Comparison of ENCODE assay signal across 8 cellular contexts in genomic region chr3:172040078-172040975, GRCh38. TPM values are rescaled to one million over a fixed set of nuclear protein-coding genes. Genes with fewer than 3 reads are reported as not detected.
DNase-seq lines count a peak whose midpoint lies in the region; ATAC-seq and TF ChIP-seq lines count a peak whose summit lies in the region.

No MANE protein-coding gene starts in this region.

- DNase-seq in NCI-H748 (lab: John Stamatoyannopoulos, UW; ENCODE audit: unreplicated experiment): peak; percentile 56
- no peak for DNase-seq in NCI-H748 treated with DMSO at 0.1 percent for 48 hours (lab: John Stamatoyannopoulos, UW)
- peak; percentile 68 for DNase-seq in NCI-H510A (lab: John Stamatoyannopoulos, UW)
- peak; percentile 19 for DNase-seq in activated T-cell treated with anti-CD3 and anti-CD28 coated beads for 48 hours (ENCODE audit: low read depth)
- peak; percentile 75 for DNase-seq in epithelial cell of esophagus (ENCODE audit: low read depth)
- peak; percentile 58 to 81 for DNase-seq in mesothelial cell of epicardium (ENCODE audit: low spot score in 2 of 2, unreplicated experiment in 2 of 2)
- peak; percentile 14 for DNase-seq in stimulated activated naive B cell treated with anti-CD40 and anti-IgM and Interleukin-4, amounts not matched to agents 10 μg/mL and 1 μg/mL and 100 μg/mL, for 72 hours

- H3K9me3 Mint-ChIP-seq in mesothelial cell of epicardium: no peaks in the 10 kb centered on the region
- no peaks in the 10 kb centered on the region for H3K9me3 Mint-ChIP-seq in stimulated activated naive B cell treated with anti-CD40 and anti-IgM and Interleukin-4, amounts not matched to agents 10 μg/mL and 1 μg/mL and 100 μg/mL, for 72 hours

- no peaks in the 10 kb centered on the region for H3K27me3 Mint-ChIP-seq in mesothelial cell of epicardium (ENCODE audit: low read depth)
- peaks cover 10 to 25% of the 10 kb centered on the region in 2 donors for H3K27me3 Mint-ChIP-seq in stimulated activated naive B cell treated with anti-CD40 and anti-IgM and Interleukin-4, amounts not matched to agents 10 μg/mL and 1 μg/mL and 100 μg/mL, for 72 hours

- peak overlapping the region; percentile 98 for H3K27ac Mint-ChIP-seq in mesothelial cell of epicardium
- peak overlapping the region; percentile 98 for H3K27ac Mint-ChIP-seq in stimulated activated naive B cell treated with anti-CD40 and anti-IgM and Interleukin-4, amounts not matched to agents 10 μg/mL and 1 μg/mL and 100 μg/mL, for 72 hours

- peak overlapping the region; percentile 94 for H3K4me3 Mint-ChIP-seq in mesothelial cell of epicardium
- H3K4me3 Mint-ChIP-seq in stimulated activated naive B cell treated with anti-CD40 and anti-IgM and Interleukin-4, amounts not matched to agents 10 μg/mL and 1 μg/mL and 100 μg/mL, for 72 hours: peak overlapping the region; percentile 86 to 94

- H3K4me1 Mint-ChIP-seq in mesothelial cell of epicardium: peaks cover 39% of the 10 kb centered on the region
- peaks cover 1 to 8% of the 10 kb centered on the region in 2 donors for H3K4me1 Mint-ChIP-seq in stimulated activated naive B cell treated with anti-CD40 and anti-IgM and Interleukin-4, amounts not matched to agents 10 μg/mL and 1 μg/mL and 100 μg/mL, for 72 hours

- TF ChIP-seq CTCF in epithelial cell of esophagus (IDR thresholded peaks at IDR 0.05; ENCODE audit: insufficient read depth, low read depth, low read length, missing control alignments) (no peak), mesothelial cell of epicardium (IDR thresholded peaks at IDR 0.05; ENCODE audit: unreplicated experiment) (peak; percentile 11)

- no peaks in the 10 kb centered on the region for H3K36me3 Mint-ChIP-seq in mesothelial cell of epicardium
- H3K36me3 Mint-ChIP-seq in stimulated activated naive B cell treated with anti-CD40 and anti-IgM and Interleukin-4, amounts not matched to agents 10 μg/mL and 1 μg/mL and 100 μg/mL, for 72 hours: peaks cover 0 to 4% of the 10 kb centered on the region in 2 donors

- peak; percentile 25 for ATAC-seq in HG02852 (IDR thresholded peaks at IDR 0.05; ENCODE audit: unreplicated experiment)
- ATAC-seq in stimulated activated naive B cell treated with anti-CD40 and anti-IgM and Interleukin-4, amounts not matched to agents 10 μg/mL and 1 μg/mL and 100 μg/mL, for 72 hours (replicated peaks): peak; percentile 30 to 33

- H3K4me3 ChIP-seq in epithelial cell of esophagus (ENCODE audit: low read length): peak overlapping the region; percentile 73

RNA-seq across cellular contexts. Expression of gene FNDC3B, which starts 0.9 kb away (rescaled TPM):
- total RNA-seq in mesothelial cell of epicardium: 123 to 131 TPM (median 123 TPM) in 3 replicates
